Comparison of ENCODE assay signal across 2 cellular contexts in genomic region chr6:105272783-105273182, GRCh38.
A peak's percentile ranks its signal among the peaks of the same experiment; 100 is the strongest.
TF ChIP-seq lines count a peak whose summit lies in the region.

No MANE protein-coding gene starts in this region.

TF ChIP-seq in IMR-90, 13 proteins besides CTCF, POLR2A, EP300 and RAD21:
- TF ChIP-seq BHLHE40 (IDR thresholded peaks at IDR 0.05; ENCODE audit: low read depth, low read length) (no peak), RCOR1 (IDR thresholded peaks at IDR 0.05; ENCODE audit: insufficient replicate concordance, low read length) (no peak), USF2 (IDR thresholded peaks at IDR 0.05; ENCODE audit: low read depth, low read length) (peak; percentile 82)

TF ChIP-seq in H1, 55 proteins besides CTCF, POLR2A, EP300 and RAD21:
- TF ChIP-seq ASH2L (IDR thresholded peaks at IDR 0.05; ENCODE audit: low read length): no peak
- no peak for TF ChIP-seq YY1 (IDR thresholded peaks at IDR 0.05; ENCODE audit: low read depth, low read length)
- TF ChIP-seq, protein P1, sequence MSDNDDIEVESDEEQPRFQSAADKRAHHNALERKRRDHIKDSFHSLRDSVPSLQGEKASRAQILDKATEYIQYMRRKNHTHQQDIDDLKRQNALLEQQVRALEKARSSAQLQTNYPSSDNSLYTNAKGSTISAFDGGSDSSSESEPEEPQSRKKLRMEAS (IDR thresholded peaks at IDR 0.05): 0 out of 2 replicates have a peak, but pooled peaks have one; percentile 19
- TF ChIP-seq CHD1 (IDR thresholded peaks at IDR 0.05; ENCODE audit: low read depth, low read length): no peak
- peak; percentile 75 for TF ChIP-seq USF2 (IDR thresholded peaks at IDR 0.05; ENCODE audit: low read length)
- TF ChIP-seq CHD7 (IDR thresholded peaks at IDR 0.05; ENCODE audit: insufficient replicate concordance, low read length): no peak
